In the genomic region with DNA sequence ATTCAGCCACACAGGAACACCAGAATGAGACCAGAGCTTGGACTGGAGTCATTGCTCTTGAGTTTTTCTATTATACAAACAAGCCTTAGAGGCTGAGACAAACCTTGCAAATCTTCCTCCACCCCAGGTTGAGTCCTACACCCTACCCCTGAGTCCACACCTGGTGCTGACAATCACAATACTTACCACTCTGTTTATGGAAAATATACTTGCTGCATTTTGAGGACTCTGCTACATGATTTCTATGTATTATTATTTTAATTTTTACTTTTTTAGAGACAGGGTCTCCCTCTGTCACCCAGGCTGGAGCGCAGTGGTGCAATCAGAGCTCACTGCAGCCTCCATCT, we compare ENCODE assay signal across 16 cellular contexts.
DNase-seq lines count a peak whose midpoint lies in the region; ATAC-seq, FAIRE-seq and TF ChIP-seq lines count a peak whose summit lies in the region.
"Had no signal": no experiment of that assay in that cellular context is flagged by ENCODE, and none has a peak within 500 bp of the region (broad histone marks: within the 10 kb centered on the region; RNA-seq: fewer than 3 reads in every experiment).

No MANE protein-coding gene starts in this region.

- H3K36me3 ChIP-seq in HepG2 (replicated peaks in 1 of 2; ENCODE audit: control insufficient read depth in 1 of 2, insufficient read depth in 2 of 2, low read length in 2 of 2) = no peaks in the 10 kb centered on the region
- no peaks in the 10 kb centered on the region for H3K36me3 ChIP-seq in right lobe of liver
- H3K36me3 ChIP-seq: BLaER1 treated with 17β-estradiol and CSF1 and Interleukin-3, amounts not matched to agents 10 nM and 100 nM; SJSA1 had no signal

- POLR2A ChIA-PET in HepG2 (lab: Yijun Ruan, JAX) = interaction anchor here (1.6 kb wide), 1 partner anchor 249 kb away, joined by 4 read pairs; no protein-coding TSS in a partner anchor

- in situ Hi-C loops in HepG2 (cut with HindIII; ENCODE audit: extremely low pct_ligation_motif_present, low pct_unique_long_range_greater_than_20kb) = no loop called here

- H3K27me3 ChIP-seq in HepG2 (ENCODE audit: control insufficient read depth in 1 of 2, insufficient read depth in 2 of 2, low read length in 2 of 2) (no peaks in the 10 kb centered on the region; a peak in 1 of 5 replicates), right lobe of liver (no peaks in the 10 kb centered on the region), layer of hippocampus (ENCODE audit: control insufficient read depth, insufficient read depth, low read length) (no peaks in the 10 kb centered on the region)
- H3K27me3 ChIP-seq: BLaER1 treated with 17β-estradiol and CSF1 and Interleukin-3, amounts not matched to agents 10 nM and 100 nM; SJSA1 had no signal

- H3K4me3 ChIP-seq in HepG2 (replicated peaks in 1 of 3; ENCODE audit: insufficient read depth in 1 of 3, low read depth in 2 of 3, low read length in 3 of 3) (no peak overlapping the region), right lobe of liver (no peak overlapping the region)
- H3K4me3 ChIP-seq: BLaER1 treated with 17β-estradiol and CSF1 and Interleukin-3, amounts not matched to agents 10 nM and 100 nM; SJSA1 had no signal

- no peak overlapping the region for H3K27ac ChIP-seq in HepG2 (ENCODE audit: extremely low read length, insufficient read depth, low read length)
- H3K27ac ChIP-seq in right lobe of liver = no peak overlapping the region
- no peak overlapping the region for H3K27ac ChIP-seq in VCaP
- peak overlapping the region; percentile 83 for H3K27ac ChIP-seq in layer of hippocampus (ENCODE audit: low read depth, low read length)
- H3K27ac ChIP-seq: BLaER1 treated with 17β-estradiol and CSF1 and Interleukin-3, amounts not matched to agents 10 nM and 100 nM; SJSA1 had no signal

- no peak overlapping the region for H2AFZ ChIP-seq in HepG2 (ENCODE audit: low read length)

- TF ChIP-seq EP300 in HepG2 (IDR thresholded peaks at IDR 0.05; ENCODE audit: low read depth in 2 of 2, low read length in 2 of 2) (no peak), HepG2 (CRISPR knock-in tag; IDR thresholded peaks at IDR 0.05; ENCODE audit: borderline replicate concordance) (no peak)

- peaks cover 4% of the 10 kb centered on the region; the same call in 1 of the 2 replicates for H3K4me1 ChIP-seq in HepG2 (ENCODE audit: insufficient read depth, low read length)
- H3K4me1 ChIP-seq in right lobe of liver = no peaks in the 10 kb centered on the region
- H3K4me1 ChIP-seq: BLaER1 treated with 17β-estradiol and CSF1 and Interleukin-3, amounts not matched to agents 10 nM and 100 nM; SJSA1 had no signal

- FAIRE-seq in HepG2 (lab: Jason Lieb, UNC) = no peak
- FAIRE-seq: A204.1, G401.6, GM12891, GM18507 had no signal

- DNase-seq in HepG2 (ENCODE audit: low spot score) (no peak), right lobe of liver (no peak), RKO (ENCODE audit: low spot score) (no peak), posterior cingulate gyrus (no peak), T-helper 1 cell (no peak), H4 (ENCODE audit: low spot score) (no peak)
- DNase-seq: DMS79 treated with DMSO at 0.1 percent for 48 hours, MM.1S had no signal

- 88% methylated on average over 1 of the region's 1 CpG for WGBS in HepG2 (ENCODE audit: low lambda C conversion rate)
- WGBS in right lobe of liver (ENCODE audit: insufficient coverage, low coverage, low lambda C conversion rate, missing lambda C conversion rate) = 71% methylated on average over 1 of the region's 1 CpG

- TF ChIP-seq CTCF in HepG2 (CRISPR knock-in tag; IDR thresholded peaks at IDR 0.05) (no peak), right lobe of liver (IDR thresholded peaks at IDR 0.05) (no peak), VCaP (conservative IDR thresholded peaks at IDR 0.05) (peak; percentile 56)

- no peaks in the 10 kb centered on the region for H4K20me1 ChIP-seq in HepG2 (ENCODE audit: insufficient read depth, low read length)
- H4K20me1 ChIP-seq: BLaER1 treated with 17β-estradiol and CSF1 and Interleukin-3, amounts not matched to agents 10 nM and 100 nM had no signal

- CTCF ChIA-PET in HepG2 (lab: Yijun Ruan, JAX; ENCODE audit: low intra/inter-chr PET ratio, low total read pairs) = interaction anchor here (0.7 to 3.7 kb wide), 7 partner anchors 10 to 475 kb away, joined by 3 to 92 read pairs (median 4); no protein-coding TSS in a partner anchor

- no peak overlapping the region for H3K9ac ChIP-seq in HepG2 (ENCODE audit: insufficient read depth, low read depth, low read length)
- H3K9ac ChIP-seq: BLaER1 treated with 17β-estradiol and CSF1 and Interleukin-3, amounts not matched to agents 10 nM and 100 nM had no signal

- no peak for TF ChIP-seq RAD21 in HepG2 (CRISPR knock-in tag; IDR thresholded peaks at IDR 0.05)

- no peaks in the 10 kb centered on the region for H3K9me3 ChIP-seq in HepG2 (ENCODE audit: low read length)
- H3K9me3 ChIP-seq in right lobe of liver = no peaks in the 10 kb centered on the region
- H3K9me3 ChIP-seq: BLaER1 treated with 17β-estradiol and CSF1 and Interleukin-3, amounts not matched to agents 10 nM and 100 nM; SJSA1 had no signal

- intact Hi-C loops in HepG2 (cut with micrococcal nuclease; ENCODE audit: unreplicated experiment) = loop anchor here (1.0 to 5.0 kb wide), 4 partner anchors 103 to 379 kb away; a partner anchor contains a TSS
- intact Hi-C loops in right lobe of liver (cut with DNase I) = loop anchor here in 1 of 2 donors (10.0 kb wide), 3 partner anchors 255 to 475 kb away; no protein-coding TSS in a partner anchor
- intact Hi-C loops in posterior cingulate gyrus (cut with DNase I) = loop anchor here (5.0 kb wide), 1 partner anchor 93 kb away; no protein-coding TSS in a partner anchor

- TF ChIP-seq POLR2A in HepG2 (IDR thresholded peaks at IDR 0.05; ENCODE audit: insufficient read depth in 1 of 2, low read depth in 2 of 2, low read length in 2 of 2) (no peak), right lobe of liver (IDR thresholded peaks at IDR 0.05) (no peak)

- ATAC-seq in HepG2 (no peak), right lobe of liver (no peak)

- no peaks in the 10 kb centered on the region for H3K79me2 ChIP-seq in HepG2 (ENCODE audit: insufficient read depth, low read length)

- no TSS peak for BruUV-seq in HepG2 (replicated peaks; lab: Mats Ljungman, UMichigan)

- H3K4me2 ChIP-seq in HepG2 (ENCODE audit: low read depth, low read length) = no peak overlapping the region
- H3K4me2 ChIP-seq: BLaER1 treated with 17β-estradiol and CSF1 and Interleukin-3, amounts not matched to agents 10 nM and 100 nM had no signal

TF ChIP-seq in HepG2, 621 proteins besides CTCF, POLR2A, EP300 and RAD21 (continues in another document):
- TF ChIP-seq NFYC (CRISPR knock-in tag; IDR thresholded peaks at IDR 0.05) = no peak
- no peak for TF ChIP-seq STAG1 (CRISPR knock-in tag; IDR thresholded peaks at IDR 0.05)
- 0 out of 2 replicates have a peak, but pooled peaks have one; percentile 1 for TF ChIP-seq MIER3 (CRISPR knock-in tag; IDR thresholded peaks at IDR 0.05; ENCODE audit: borderline replicate concordance)
- TF ChIP-seq BHLHE40 (IDR thresholded peaks at IDR 0.05; ENCODE audit: low read length) = 0 out of 2 replicates have a peak, but pooled peaks have one; percentile 2
- TF ChIP-seq DNMT1 (CRISPR knock-in tag; IDR thresholded peaks at IDR 0.05) = 0 out of 2 replicates have a peak, but pooled peaks have one; percentile 36
- 0 out of 2 replicates have a peak, but pooled peaks have one; percentile 8 for TF ChIP-seq ZNF619 (CRISPR knock-in tag; IDR thresholded peaks at IDR 0.05)
- no peak for TF ChIP-seq ZNF720 (CRISPR knock-in tag; IDR thresholded peaks at IDR 0.05)
- no peak for TF ChIP-seq ZFP62 (CRISPR knock-in tag; IDR thresholded peaks at IDR 0.05)
- TF ChIP-seq ZBTB1 (CRISPR knock-in tag; IDR thresholded peaks at IDR 0.05; ENCODE audit: borderline replicate concordance) = no peak
- TF ChIP-seq KLF16 (CRISPR knock-in tag; IDR thresholded peaks at IDR 0.05) = 0 out of 4 replicates have a peak, but pooled peaks of 1 of the 2 experiments have one; percentile 5
- no peak for TF ChIP-seq MTA3 (CRISPR knock-in tag; IDR thresholded peaks at IDR 0.05)
- 0 out of 2 replicates have a peak, but pooled peaks have one; percentile 76 for TF ChIP-seq ZFP36L1 (CRISPR knock-in tag; IDR thresholded peaks at IDR 0.05)
- TF ChIP-seq, protein P1, sequence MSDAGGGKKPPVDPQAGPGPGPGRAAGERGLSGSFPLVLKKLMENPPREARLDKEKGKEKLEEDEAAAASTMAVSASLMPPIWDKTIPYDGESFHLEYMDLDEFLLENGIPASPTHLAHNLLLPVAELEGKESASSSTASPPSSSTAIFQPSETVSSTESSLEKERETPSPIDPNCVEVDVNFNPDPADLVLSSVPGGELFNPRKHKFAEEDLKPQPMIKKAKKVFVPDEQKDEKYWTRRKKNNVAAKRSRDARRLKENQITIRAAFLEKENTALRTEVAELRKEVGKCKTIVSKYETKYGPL (CRISPR knock-in tag; IDR thresholded peaks at IDR 0.05) = no peak
- TF ChIP-seq ZNF780A (CRISPR knock-in tag; IDR thresholded peaks at IDR 0.05) = no peak
- TF ChIP-seq KAT2B (IDR thresholded peaks at IDR 0.05; ENCODE audit: borderline replicate concordance, low read depth, low read length) = no peak
- TF ChIP-seq, protein P2, sequence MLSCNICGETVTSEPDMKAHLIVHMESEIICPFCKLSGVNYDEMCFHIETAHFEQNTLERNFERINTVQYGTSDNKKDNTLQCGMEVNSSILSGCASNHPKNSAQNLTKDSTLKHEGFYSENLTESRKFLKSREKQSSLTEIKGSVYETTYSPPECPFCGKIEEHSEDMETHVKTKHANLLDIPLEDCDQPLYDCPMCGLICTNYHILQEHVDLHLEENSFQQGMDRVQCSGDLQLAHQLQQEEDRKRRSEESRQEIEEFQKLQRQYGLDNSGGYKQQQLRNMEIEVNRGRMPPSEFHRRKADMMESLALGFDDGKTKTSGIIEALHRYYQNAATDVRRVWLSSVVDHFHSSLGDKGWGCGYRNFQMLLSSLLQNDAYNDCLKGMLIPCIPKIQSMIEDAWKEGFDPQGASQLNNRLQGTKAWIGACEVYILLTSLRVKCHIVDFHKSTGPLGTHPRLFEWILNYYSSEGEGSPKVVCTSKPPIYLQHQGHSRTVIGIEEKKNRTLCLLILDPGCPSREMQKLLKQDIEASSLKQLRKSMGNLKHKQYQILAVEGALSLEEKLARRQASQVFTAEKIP (CRISPR knock-in tag; IDR thresholded peaks at IDR 0.05; ENCODE audit: borderline replicate concordance) = no peak
- TF ChIP-seq, protein P3, sequence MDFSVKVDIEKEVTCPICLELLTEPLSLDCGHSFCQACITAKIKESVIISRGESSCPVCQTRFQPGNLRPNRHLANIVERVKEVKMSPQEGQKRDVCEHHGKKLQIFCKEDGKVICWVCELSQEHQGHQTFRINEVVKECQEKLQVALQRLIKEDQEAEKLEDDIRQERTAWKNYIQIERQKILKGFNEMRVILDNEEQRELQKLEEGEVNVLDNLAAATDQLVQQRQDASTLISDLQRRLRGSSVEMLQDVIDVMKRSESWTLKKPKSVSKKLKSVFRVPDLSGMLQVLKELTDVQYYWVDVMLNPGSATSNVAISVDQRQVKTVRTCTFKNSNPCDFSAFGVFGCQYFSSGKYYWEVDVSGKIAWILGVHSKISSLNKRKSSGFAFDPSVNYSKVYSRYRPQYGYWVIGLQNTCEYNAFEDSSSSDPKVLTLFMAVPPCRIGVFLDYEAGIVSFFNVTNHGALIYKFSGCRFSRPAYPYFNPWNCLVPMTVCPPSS (IDR thresholded peaks at IDR 0.05) = no peak
